Comparison of ENCODE assay signal across 1 cellular context in the genomic region with DNA sequence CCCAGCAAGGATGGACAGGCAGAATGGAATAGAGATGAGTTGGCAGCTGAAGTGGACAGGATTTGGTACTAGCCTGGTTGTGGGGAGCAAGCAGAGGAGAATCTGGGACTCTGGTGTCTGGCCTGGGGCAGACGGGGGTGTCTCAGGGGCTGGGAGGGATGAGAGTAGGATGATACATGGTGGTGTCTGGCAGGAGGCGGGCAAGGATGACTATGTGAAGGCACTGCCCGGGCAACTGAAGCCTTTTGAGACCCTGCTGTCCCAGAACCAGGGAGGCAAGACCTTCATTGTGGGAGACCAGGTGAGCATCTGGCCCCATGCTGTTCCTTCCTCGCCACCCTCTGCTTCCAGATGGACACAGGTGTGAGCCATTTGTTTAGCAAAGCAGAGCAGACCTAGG.
TF ChIP-seq lines count a peak whose summit lies in the region.

No MANE protein-coding gene starts in this region.

TF ChIP-seq in HepG2, 621 proteins besides CTCF, POLR2A, EP300 and RAD21:
- TF ChIP-seq KLF9 (CRISPR knock-in tag; IDR thresholded peaks at IDR 0.05; ENCODE audit: low read depth): no peak
- TF ChIP-seq ZNF160 (CRISPR knock-in tag; IDR thresholded peaks at IDR 0.05): no peak
- TF ChIP-seq ZSCAN21 (CRISPR knock-in tag; IDR thresholded peaks at IDR 0.05; ENCODE audit: borderline replicate concordance): no peak
- TF ChIP-seq ZNF546 (CRISPR knock-in tag; conservative IDR thresholded peaks at IDR 0.05): no peak
- no peak for TF ChIP-seq SRSF1 (optimal IDR thresholded peaks at IDR 0.05; ENCODE audit: low read depth, low read length)
- TF ChIP-seq RBFOX2 (IDR thresholded peaks at IDR 0.05; ENCODE audit: low read depth, low read length): no peak
- TF ChIP-seq GABPB1 (CRISPR knock-in tag; IDR thresholded peaks at IDR 0.05): no peak
- TF ChIP-seq, protein P1, sequence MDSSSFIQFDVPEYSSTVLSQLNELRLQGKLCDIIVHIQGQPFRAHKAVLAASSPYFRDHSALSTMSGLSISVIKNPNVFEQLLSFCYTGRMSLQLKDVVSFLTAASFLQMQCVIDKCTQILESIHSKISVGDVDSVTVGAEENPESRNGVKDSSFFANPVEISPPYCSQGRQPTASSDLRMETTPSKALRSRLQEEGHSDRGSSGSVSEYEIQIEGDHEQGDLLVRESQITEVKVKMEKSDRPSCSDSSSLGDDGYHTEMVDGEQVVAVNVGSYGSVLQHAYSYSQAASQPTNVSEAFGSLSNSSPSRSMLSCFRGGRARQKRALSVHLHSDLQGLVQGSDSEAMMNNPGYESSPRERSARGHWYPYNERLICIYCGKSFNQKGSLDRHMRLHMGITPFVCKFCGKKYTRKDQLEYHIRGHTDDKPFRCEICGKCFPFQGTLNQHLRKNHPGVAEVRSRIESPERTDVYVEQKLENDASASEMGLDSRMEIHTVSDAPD (CRISPR knock-in tag; IDR thresholded peaks at IDR 0.05): no peak
- no peak for TF ChIP-seq SMC3 (IDR thresholded peaks at IDR 0.05; ENCODE audit: low read length)
- TF ChIP-seq ZNF703 (CRISPR knock-in tag; IDR thresholded peaks at IDR 0.05; ENCODE audit: borderline replicate concordance): no peak
- no peak for TF ChIP-seq ZNF326 (CRISPR knock-in tag; IDR thresholded peaks at IDR 0.05; ENCODE audit: borderline replicate concordance)
- TF ChIP-seq IKZF4 (CRISPR knock-in tag; IDR thresholded peaks at IDR 0.05; ENCODE audit: borderline replicate concordance, low read depth, not compliant biosample characterization): no peak
- no peak for TF ChIP-seq MAFF (IDR thresholded peaks at IDR 0.05; ENCODE audit: low read depth, low read length)
- no peak for TF ChIP-seq ZNF644 (CRISPR knock-in tag; IDR thresholded peaks at IDR 0.05; ENCODE audit: low read depth)
- TF ChIP-seq GLI4 (CRISPR knock-in tag; IDR thresholded peaks at IDR 0.05; ENCODE audit: borderline replicate concordance): no peak
- no peak for TF ChIP-seq SOX6 (IDR thresholded peaks at IDR 0.05)
- TF ChIP-seq SOX6 (CRISPR knock-in tag; IDR thresholded peaks at IDR 0.05): no peak
- TF ChIP-seq ZNF558 (CRISPR knock-in tag; IDR thresholded peaks at IDR 0.05; ENCODE audit: borderline replicate concordance): no peak
